ENCODE assay signal across 28 cellular contexts in the genomic region with DNA sequence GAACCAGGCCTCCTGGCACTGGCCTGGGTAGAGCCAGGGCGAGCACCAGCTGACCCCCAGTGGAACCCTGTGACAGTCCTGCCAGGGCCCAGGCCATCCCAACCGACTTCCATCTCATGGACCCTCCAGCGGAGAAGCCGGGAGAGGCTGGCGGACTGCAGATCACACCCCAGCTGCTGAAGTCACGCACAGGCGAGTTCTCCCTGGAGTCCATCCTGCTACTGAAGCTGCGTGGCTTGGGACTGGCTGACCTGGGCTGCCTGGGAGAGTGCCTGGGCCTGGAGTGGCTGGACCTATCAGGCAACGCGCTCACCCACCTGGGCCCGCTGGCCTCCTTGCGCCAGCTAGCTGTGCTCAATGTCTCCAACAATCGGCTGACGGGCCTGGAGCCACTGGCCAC. TPM values are rescaled to one million over a fixed set of nuclear protein-coding genes. Genes with fewer than 3 reads are reported as not detected.
DNase-seq lines count a peak whose midpoint lies in the region; ATAC-seq and TF ChIP-seq lines count a peak whose summit lies in the region.
"Had no signal": no experiment of that assay in that cellular context is flagged by ENCODE, and none has a peak within 500 bp of the region (broad histone marks: within the 10 kb centered on the region; RNA-seq: fewer than 3 reads in every experiment).

No MANE protein-coding gene starts in this region.

- CTCF ChIA-PET in WTC11 (lab: Charles Lee), result interaction anchor here (0.6 kb wide), 1 partner anchor 48 kb away, joined by 3 read pairs; no protein-coding TSS in a partner anchor

- POLR2A ChIA-PET in WTC11 (lab: Charles Lee), result interaction anchor here (0.9 to 1.8 kb wide), 3 partner anchors 47 to 67 kb away, joined by 3 to 7 read pairs (median 5); no protein-coding TSS in a partner anchor

- no peak overlapping the region for H3K4me3 Mint-ChIP-seq in WTC11
- H3K4me3 Mint-ChIP-seq in stimulated activated effector memory CD8-positive, alpha-beta T cell treated with anti-CD3 and anti-CD28 coated beads, Interleukin-12 subunit alpha, Interleukin-12 subunit beta, amount 100 ng/mL, for 72 hours, result no peak overlapping the region
- H3K4me3 Mint-ChIP-seq: activated CD8-positive, alpha-beta T cell treated with anti-CD3 and anti-CD28 coated beads, Interleukin-2, amount 10 ng/mL, durations not matched to agents 7 days and 5 days had no signal

- TF ChIP-seq CTCF in WTC11 (IDR thresholded peaks at IDR 0.05) (no peak), liver (IDR thresholded peaks at IDR 0.05; ENCODE audit: low read depth, low read length, missing input control) (no peak), tibial nerve (IDR thresholded peaks at IDR 0.05) (no peak)

- no peaks in the 10 kb centered on the region for H3K9me3 Mint-ChIP-seq in WTC11
- no peaks in the 10 kb centered on the region for H3K9me3 Mint-ChIP-seq in stimulated activated effector memory CD8-positive, alpha-beta T cell treated with anti-CD3 and anti-CD28 coated beads, Interleukin-12 subunit alpha, Interleukin-12 subunit beta, amount 100 ng/mL, for 72 hours
- H3K9me3 Mint-ChIP-seq: activated naive CD8-positive, alpha-beta T cell treated with anti-CD3 and anti-CD28 coated beads for 36 hours had no signal

- in situ Hi-C loops in ACHN (cut with HindIII; ENCODE audit: low pct_ligation_motif_present, low pct_unique_long_range_greater_than_20kb, low sequenced_read_pairs), result no loop called here

- H3K4me1 ChIP-seq in liver (ENCODE audit: control insufficient read depth in 4 of 4, insufficient read depth in 4 of 4, low read length in 3 of 4), result peaks cover 23 to 61% (median 56%) of the 10 kb centered on the region in 4 donors
- peaks cover 0 to 69% (median 21%) of the 10 kb centered on the region in 4 donors for H3K4me1 ChIP-seq in tibial nerve
- H3K4me1 ChIP-seq: Caco-2, SJSA1 had no signal

- TF ChIP-seq RAD21 in liver (IDR thresholded peaks at IDR 0.05), result no peak

- peaks cover 4% of the 10 kb centered on the region for H3K27me3 Mint-ChIP-seq in WTC11 (ENCODE audit: low read depth)

- peaks cover 22% of the 10 kb centered on the region for H3K36me3 Mint-ChIP-seq in WTC11
- peaks cover 22% of the 10 kb centered on the region for H3K36me3 Mint-ChIP-seq in stimulated activated effector memory CD8-positive, alpha-beta T cell treated with anti-CD3 and anti-CD28 coated beads, Interleukin-12 subunit alpha, Interleukin-12 subunit beta, amount 100 ng/mL, for 72 hours

- ATAC-seq in WTC11, result no peak
- ATAC-seq in stimulated activated effector memory CD8-positive, alpha-beta T cell treated with anti-CD3 and anti-CD28 coated beads, Interleukin-12 subunit alpha, Interleukin-12 subunit beta, amount 100 ng/mL, for 72 hours, result no peak
- ATAC-seq: activated CD8-positive, alpha-beta T cell treated with anti-CD3 and anti-CD28 coated beads, Interleukin-2, amount 10 ng/mL, durations not matched to agents 7 days and 5 days had no signal

- H3K27me3 ChIP-seq in liver (ENCODE audit: control insufficient read depth in 4 of 4, insufficient read depth in 4 of 4, low read length in 3 of 4), result no peaks in the 10 kb centered on the region
- peaks cover 0 to 3% of the 10 kb centered on the region in 2 donors for H3K27me3 ChIP-seq in tibial nerve
- H3K27me3 ChIP-seq: SJSA1 had no signal

- no peaks in the 10 kb centered on the region for H3K9me3 ChIP-seq in liver (ENCODE audit: control insufficient read depth in 4 of 4, low read length in 3 of 4)
- H3K9me3 ChIP-seq in tibial nerve, result no peaks in the 10 kb centered on the region
- H3K9me3 ChIP-seq: Caco-2, SJSA1 had no signal

- H3K4me3 ChIP-seq in liver (ENCODE audit: low read depth in 1 of 3, low read length in 3 of 3) (no peak overlapping the region), tibial nerve (no peak overlapping the region)
- H3K4me3 ChIP-seq: BLaER1 treated with 17β-estradiol and CSF1 and Interleukin-3, amounts not matched to agents 10 nM and 100 nM; dorsolateral prefrontal cortex; SJSA1 had no signal

- H3K4me1 Mint-ChIP-seq in WTC11, result peaks cover 74% of the 10 kb centered on the region
- peaks cover 21% of the 10 kb centered on the region for H3K4me1 Mint-ChIP-seq in stimulated activated effector memory CD8-positive, alpha-beta T cell treated with anti-CD3 and anti-CD28 coated beads, Interleukin-12 subunit alpha, Interleukin-12 subunit beta, amount 100 ng/mL, for 72 hours

- no peak for TF ChIP-seq POLR2A in tibial nerve (IDR thresholded peaks at IDR 0.05)

- peaks cover 0 to 7% (median 2%) of the 10 kb centered on the region in 4 donors for H3K36me3 ChIP-seq in liver (ENCODE audit: control insufficient read depth in 4 of 4, insufficient read depth in 3 of 4, low read depth in 1 of 4, low read length in 3 of 4)
- peaks cover 0 to 19% (median 0%) of the 10 kb centered on the region in 3 donors for H3K36me3 ChIP-seq in tibial nerve
- H3K36me3 ChIP-seq: BLaER1 treated with 17β-estradiol and CSF1 and Interleukin-3, amounts not matched to agents 10 nM and 100 nM; SJSA1 had no signal

- H3K9ac ChIP-seq in liver (ENCODE audit: low read depth in 1 of 2, low read length in 2 of 2), result no peak overlapping the region
- H3K9ac ChIP-seq: BLaER1 treated with 17β-estradiol and CSF1 and Interleukin-3, amounts not matched to agents 10 nM and 100 nM had no signal

- H3K27ac ChIP-seq in liver (ENCODE audit: low read depth in 1 of 2, low read length in 2 of 2) (peak overlapping the region; percentile 77 to 80), tibial nerve (peak overlapping the region in 3 of 4 donors; percentile 3 to 85 (median 72))
- H3K27ac ChIP-seq: BLaER1 treated with 17β-estradiol and CSF1 and Interleukin-3, amounts not matched to agents 10 nM and 100 nM; dorsolateral prefrontal cortex; HL-60; SJSA1 had no signal

- no peak for TF ChIP-seq EP300 in tibial nerve (IDR thresholded peaks at IDR 0.05)

- H3K27ac Mint-ChIP-seq in WTC11, result peak overlapping the region; percentile 97; the same call in 1 of the 2 replicates
- H3K27ac Mint-ChIP-seq in stimulated activated effector memory CD8-positive, alpha-beta T cell treated with anti-CD3 and anti-CD28 coated beads, Interleukin-12 subunit alpha, Interleukin-12 subunit beta, amount 100 ng/mL, for 72 hours, result no peak overlapping the region
- H3K27ac Mint-ChIP-seq: activated CD8-positive, alpha-beta T cell treated with anti-CD3 and anti-CD28 coated beads, Interleukin-2, amount 10 ng/mL, durations not matched to agents 7 days and 5 days; activated naive CD8-positive, alpha-beta T cell treated with anti-CD3 and anti-CD28 coated beads for 36 hours had no signal

- DNase-seq in WTC11 (ENCODE audit: low spot score) (no peak), tibial nerve (ENCODE audit: low spot score in 2 of 2) (no peak), midbrain (lab: John Stamatoyannopoulos, UW) (no peak), ACHN (no peak)
- DNase-seq in stimulated activated effector memory CD8-positive, alpha-beta T cell treated with anti-CD3 and anti-CD28 coated beads, Interleukin-12 subunit alpha, Interleukin-12 subunit beta, amount 100 ng/mL, for 72 hours (ENCODE audit: low spot score in 2 of 2), result no peak
- DNase-seq: activated CD4-positive, CD25-positive, alpha-beta regulatory T cell treated with anti-CD3 and anti-CD28 coated beads, Interleukin-2, amount 50 U/mL, for 72 hours; activated CD8-positive, alpha-beta T cell treated with anti-CD3 and anti-CD28 coated beads, Interleukin-2, amount 10 ng/mL, durations not matched to agents 7 days and 5 days; activated effector memory CD4-positive, alpha-beta T cell treated with Interleukin-2 at 50 U/mL for 16 hours; activated naive CD8-positive, alpha-beta T cell treated with anti-CD3 and anti-CD28 coated beads for 36 hours; activated T-cell treated with anti-CD3 and anti-CD28 coated beads for 4 hours; Caco-2; DND-41; dorsolateral prefrontal cortex; kidney glomerular epithelial cell; mammary epithelial cell; NCI-H1092; NCI-H187 treated with DMSO at 0.1 percent for 48 hours; NCI-H2227 treated with DMSO at 0.1 percent for 48 hours; small intestine; stimulated activated CD4-positive, alpha-beta T cell treated with anti-CD3 and anti-CD28 coated beads, Interleukin-2, amount 100 ng/mL, for 24 hours; T-helper 1 cell had no signal

- WGBS in liver, result 78% methylated on average over 14 of the region's 14 CpGs
- 94% methylated on average over 9 of the region's 14 CpGs for WGBS in tibial nerve, 2 donors

TF ChIP-seq in WTC11, 78 proteins besides CTCF, POLR2A, EP300 and RAD21:
- TF ChIP-seq GTF2I (CRISPR knock-in tag; conservative IDR thresholded peaks at IDR 0.05) (no peak), KAT7 (CRISPR knock-in tag; IDR thresholded peaks at IDR 0.05; ENCODE audit: borderline replicate concordance) (0 out of 2 replicates have a peak, but pooled peaks have one; percentile 61), SOX15 (CRISPR knock-in tag; IDR thresholded peaks at IDR 0.05) (no peak)

TF ChIP-seq in liver, 16 proteins besides CTCF, POLR2A, EP300 and RAD21 (continues in another document):
- no peak for TF ChIP-seq HNF4A (conservative IDR thresholded peaks at IDR 0.05)
- TF ChIP-seq JUND (IDR thresholded peaks at IDR 0.05), result no peak
- no peak for TF ChIP-seq FOXA1 (IDR thresholded peaks at IDR 0.05)
- TF ChIP-seq HNF4G (IDR thresholded peaks at IDR 0.05), result no peak
- TF ChIP-seq, protein P1, sequence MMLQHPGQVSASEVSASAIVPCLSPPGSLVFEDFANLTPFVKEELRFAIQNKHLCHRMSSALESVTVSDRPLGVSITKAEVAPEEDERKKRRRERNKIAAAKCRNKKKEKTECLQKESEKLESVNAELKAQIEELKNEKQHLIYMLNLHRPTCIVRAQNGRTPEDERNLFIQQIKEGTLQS (IDR thresholded peaks at IDR 0.05), result no peak
- no peak for TF ChIP-seq YY1 (IDR thresholded peaks at IDR 0.05)

RNA-seq across cellular contexts. Expression of a gene that starts 4.7 kb away (rescaled TPM):
- total RNA-seq in WTC11 (2021), result 193 to 230 TPM (median 197 TPM) in 3 replicates
- total RNA-seq in liver, result 100 to 1,000 TPM; 149 to 437 TPM
- 1,000 to 10,000 TPM; 1,248 to 1,915 TPM for polyA plus RNA-seq in liver
- total RNA-seq in tibial nerve, result 100 to 1,000 TPM; 172 to 382 (median 375) TPM
- total RNA-seq: activated CD8-positive, alpha-beta T cell treated with anti-CD3 and anti-CD28 coated beads, Interleukin-2, amount 10 ng/mL, durations not matched to agents 7 days and 5 days; activated naive CD8-positive, alpha-beta T cell treated with anti-CD3 and anti-CD28 coated beads for 36 hours; Caco-2; endothelial cell of umbilical vein; pulmonary artery endothelial cell; SJSA1 had no signal
- polyA plus RNA-seq: endothelial cell of umbilical vein had no signal

RNA-seq across cellular contexts. Expression of a gene that starts 13.4 kb away (rescaled TPM):
- 0.96 to 1.5 TPM (median 1.4 TPM) in 3 replicates for total RNA-seq in WTC11 (2021)
- total RNA-seq in liver, result 10 to 100 TPM in 1 of 2 donors, 1 to 10 TPM in 1; 3.0 to 61.7 TPM
- 10 to 100 TPM; 26.6 to 30.1 TPM for polyA plus RNA-seq in liver
- total RNA-seq in tibial nerve, result 1 to 10 TPM in 1 of 4 donors, under 1 TPM in 3; 0.44 to 2.3 (median 0.94) TPM
- total RNA-seq: endothelial cell of umbilical vein, SJSA1 had no signal

RNA-seq across cellular contexts. Expression of a gene that starts 13.6 kb away (rescaled TPM):
- total RNA-seq in WTC11 (2021), result 27.7 to 33.3 TPM (median 32.7 TPM) in 3 replicates
- 10 to 100 TPM; 12.0 to 17.2 TPM for total RNA-seq in liver
- 10 to 100 TPM; 13.9 to 21.0 TPM for polyA plus RNA-seq in liver
- total RNA-seq in tibial nerve, result 10 to 100 TPM in 1 of 4 donors, 1 to 10 TPM in 3; 7.9 to 19.3 (median 9.6) TPM
- total RNA-seq: endothelial cell of umbilical vein, myocyte, SJSA1 had no signal

RNA-seq across cellular contexts. Expression of a gene that starts 31.9 kb away (rescaled TPM):
- total RNA-seq in WTC11 (2021) (105 to 130 TPM (median 112 TPM) in 3 replicates), liver (100 to 1,000 TPM in 1 of 2 donors, 10 to 100 TPM in 1; 44.4 to 118 TPM), tibial nerve (10 to 100 TPM; 65.8 to 70.2 (median 68.3) TPM)
- polyA plus RNA-seq in liver, result 10 to 100 TPM; 17.1 to 65.8 TPM

RNA-seq across cellular contexts. Expression of a gene that starts 42.4 kb away (rescaled TPM):
- total RNA-seq in WTC11 (2021) (24.1 to 26.6 TPM (median 25.4 TPM) in 3 replicates), liver (1 to 10 TPM in 1 of 2 donors, under 1 TPM in 1; 0.33 to 3.1 TPM), tibial nerve (10 to 100 TPM in 2 of 4 donors, 1 to 10 TPM in 2; 5.9 to 14.3 (median 11.6) TPM)
- polyA plus RNA-seq in liver, result under 1 TPM; 0.08 to 0.72 TPM
